10 cellular contexts compared by ENCODE assay signal in the genomic region with DNA sequence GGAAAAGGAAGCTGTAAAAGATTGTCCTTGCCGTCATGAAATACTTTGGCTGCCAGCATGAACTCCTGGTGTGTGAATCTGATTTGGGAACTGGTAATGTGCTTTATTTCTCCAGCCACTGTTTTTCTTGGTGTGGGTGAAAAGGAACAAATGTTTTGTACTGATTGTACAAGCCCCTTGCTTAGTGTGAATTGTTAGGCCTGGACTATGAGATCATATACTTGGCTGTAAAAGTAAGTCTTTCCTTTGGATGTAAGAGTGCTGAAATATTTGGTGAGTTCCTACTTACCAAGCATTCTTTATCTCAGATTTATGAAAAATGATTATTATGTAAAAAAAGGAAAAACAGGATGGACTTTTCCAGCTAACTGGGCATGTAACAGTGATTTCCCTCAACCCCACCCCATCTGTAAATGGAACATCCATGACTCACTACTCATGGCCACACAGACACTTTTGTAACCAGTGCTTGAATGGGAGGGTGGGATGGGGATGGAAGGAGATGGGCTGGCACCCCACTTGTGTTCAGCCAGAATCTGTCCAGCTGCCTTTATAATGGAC. TPM values are rescaled to one million over a fixed set of nuclear protein-coding genes. Genes with fewer than 3 reads are reported as not detected.
DNase-seq lines count a peak whose midpoint lies in the region; ATAC-seq and TF ChIP-seq lines count a peak whose summit lies in the region.
"Had no signal": no experiment of that assay in that cellular context is flagged by ENCODE, and none has a peak within 500 bp of the region (broad histone marks: within the 10 kb centered on the region; RNA-seq: fewer than 3 reads in every experiment).

No MANE protein-coding gene starts in this region.

- no peak overlapping the region for H3K27ac Mint-ChIP-seq in activated naive CD4-positive, alpha-beta T cell treated with anti-CD3 and anti-CD28 coated beads for 36 hours
- no peak overlapping the region for H3K27ac Mint-ChIP-seq in activated naive CD4-positive, alpha-beta T cell treated with anti-CD3 and anti-CD28 coated beads, Interleukin-2, amount 50 U/mL, for 72 hours

- H3K4me3 ChIP-seq in right lobe of liver (no peak overlapping the region), thoracic aorta (peak overlapping the region; percentile 36)

- H3K9me3 ChIP-seq in right lobe of liver (no peaks in the 10 kb centered on the region), thoracic aorta (no peaks in the 10 kb centered on the region)

- no peak overlapping the region for H3K4me3 Mint-ChIP-seq in activated naive CD4-positive, alpha-beta T cell treated with anti-CD3 and anti-CD28 coated beads for 36 hours

- peaks cover 51% of the 10 kb centered on the region for H3K4me1 Mint-ChIP-seq in activated naive CD4-positive, alpha-beta T cell treated with anti-CD3 and anti-CD28 coated beads for 36 hours (ENCODE audit: low read depth)

- DNase-seq in NCI-H226 (peak; percentile 10), dermis blood vessel endothelial cell (peak; percentile 83), right lobe of liver (no peak), thoracic aorta (ENCODE audit: low spot score) (no peak), NCI-H524 treated with DMSO at 0.1 percent for 48 hours (lab: John Stamatoyannopoulos, UW) (no peak)
- DNase-seq in activated naive CD4-positive, alpha-beta T cell treated with anti-CD3 and anti-CD28 coated beads for 36 hours = no peak
- no peak for DNase-seq in activated naive CD4-positive, alpha-beta T cell treated with anti-CD3 and anti-CD28 coated beads, Interleukin-2, amount 50 U/mL, for 72 hours (ENCODE audit: low spot score in 2 of 2)
- DNase-seq: effector CD4-positive, alpha-beta T cell had no signal

- no peak for TF ChIP-seq CTCF in right lobe of liver (IDR thresholded peaks at IDR 0.05)
- no peak for TF ChIP-seq CTCF in thoracic aorta (IDR thresholded peaks at IDR 0.05)

- H3K27ac ChIP-seq in right lobe of liver (no peak overlapping the region), thoracic aorta (peak overlapping the region; percentile 71 to 73)

- H3K36me3 ChIP-seq in right lobe of liver (no peaks in the 10 kb centered on the region), thoracic aorta (no peaks in the 10 kb centered on the region)

- H3K4me1 ChIP-seq in right lobe of liver (peaks cover 0 to 45% (median 7%) of the 10 kb centered on the region in 4 donors), thoracic aorta (ENCODE audit: control insufficient read depth in 1 of 2, low read depth in 2 of 2) (peaks cover 40 to 91% of the 10 kb centered on the region in 2 donors)
- H3K4me1 ChIP-seq: parathyroid adenoma had no signal

- no peaks in the 10 kb centered on the region for H3K36me3 Mint-ChIP-seq in activated naive CD4-positive, alpha-beta T cell treated with anti-CD3 and anti-CD28 coated beads for 36 hours (ENCODE audit: low read depth)
- H3K36me3 Mint-ChIP-seq in activated naive CD4-positive, alpha-beta T cell treated with anti-CD3 and anti-CD28 coated beads, Interleukin-2, amount 50 U/mL, for 72 hours = peaks cover 0 to 6% of the 10 kb centered on the region in 2 donors

- H3K27me3 ChIP-seq in right lobe of liver (no peaks in the 10 kb centered on the region), thoracic aorta (replicated peaks; ENCODE audit: insufficient read depth) (no peaks in the 10 kb centered on the region)

- H3K27me3 Mint-ChIP-seq in activated naive CD4-positive, alpha-beta T cell treated with anti-CD3 and anti-CD28 coated beads for 36 hours (ENCODE audit: low read depth) = no peaks in the 10 kb centered on the region

- ATAC-seq in right lobe of liver = peak; percentile 26 to 67 (median 49)
- peak; percentile 62 for ATAC-seq in thoracic aorta (ENCODE audit: insufficient number of reproducible peaks, low FRiP score, low read depth)
- ATAC-seq in GM21367 (IDR thresholded peaks at IDR 0.05; ENCODE audit: unreplicated experiment) = no peak
- no peak for ATAC-seq in activated naive CD4-positive, alpha-beta T cell treated with anti-CD3 and anti-CD28 coated beads, Interleukin-2, amount 50 U/mL, for 72 hours

- H3K9me3 Mint-ChIP-seq in activated naive CD4-positive, alpha-beta T cell treated with anti-CD3 and anti-CD28 coated beads for 36 hours = no peaks in the 10 kb centered on the region
- H3K9me3 Mint-ChIP-seq in activated naive CD4-positive, alpha-beta T cell treated with anti-CD3 and anti-CD28 coated beads, Interleukin-2, amount 50 U/mL, for 72 hours = no peaks in the 10 kb centered on the region

- WGBS in right lobe of liver (ENCODE audit: insufficient coverage, low coverage, low lambda C conversion rate, missing lambda C conversion rate) = 19% methylated on average over 1 of the region's 1 CpG

- intact Hi-C loops in right lobe of liver (cut with DNase I) = no loop called here
- intact Hi-C loops in activated naive CD4-positive, alpha-beta T cell treated with anti-CD3 and anti-CD28 coated beads for 36 hours (cut with micrococcal nuclease) = no loop called here

- no peak for TF ChIP-seq POLR2A in right lobe of liver (IDR thresholded peaks at IDR 0.05)

- CTCF ChIA-PET in activated naive CD4-positive, alpha-beta T cell treated with anti-CD3 and anti-CD28 coated beads for 36 hours (lab: Charles Lee) = interaction anchor here (0.8 to 1.0 kb wide), 3 partner anchors 52 to 76 kb away, joined by 3 to 5 read pairs (median 3); no protein-coding TSS in a partner anchor

RNA-seq across cellular contexts. Expression of a gene that starts 6.3 kb away (rescaled TPM):
- total RNA-seq in dermis blood vessel endothelial cell (59.6 and 62.3 TPM in 2 replicates), right lobe of liver (10 to 100 TPM; 34.2 to 67.4 (median 37.8) TPM), thoracic aorta (100 to 1,000 TPM in 1 of 2 donors, 10 to 100 TPM in 1; 47.9 to 121 TPM)
- total RNA-seq in activated naive CD4-positive, alpha-beta T cell treated with anti-CD3 and anti-CD28 coated beads for 36 hours = 10 to 100 TPM; 10.1 to 11.3 TPM
- 10 to 100 TPM; 15.5 to 26.4 TPM for total RNA-seq in activated naive CD4-positive, alpha-beta T cell treated with anti-CD3 and anti-CD28 coated beads, Interleukin-2, amount 50 U/mL, for 72 hours

RNA-seq across cellular contexts. Expression of a gene that starts 52.0 kb away (rescaled TPM):
- 26.4 and 35.1 TPM in 2 replicates for total RNA-seq in dermis blood vessel endothelial cell
- 10 to 100 TPM; 12.6 to 31.4 (median 18.5) TPM for total RNA-seq in right lobe of liver
- 10 to 100 TPM in 1 of 2 donors, 1 to 10 TPM in 1; 8.3 to 12.8 TPM for total RNA-seq in thoracic aorta
- 10 to 100 TPM; 55.4 to 55.6 TPM for total RNA-seq in activated naive CD4-positive, alpha-beta T cell treated with anti-CD3 and anti-CD28 coated beads for 36 hours
- total RNA-seq in activated naive CD4-positive, alpha-beta T cell treated with anti-CD3 and anti-CD28 coated beads, Interleukin-2, amount 50 U/mL, for 72 hours = 10 to 100 TPM; 60.8 to 68.4 TPM

Comparison
In these comparisons a context has a peak if more than half of its experiments do, and no peak if none do; other contexts are left out.
1. DNase-seq: peak in NCI-H226 (single experiment) and dermis blood vessel endothelial cell (single experiment); none in right lobe of liver (0 of 3), thoracic aorta (single experiment), NCI-H524 treated with DMSO at 0.1 percent for 48 hours (single experiment), activated naive CD4-positive, alpha-beta T cell treated with anti-CD3 and anti-CD28 coated beads for 36 hours (single experiment) and activated naive CD4-positive, alpha-beta T cell treated with anti-CD3 and anti-CD28 coated beads, Interleukin-2, amount 50 U/mL, for 72 hours (0 of 2).
2. ATAC-seq: peak in right lobe of liver (4 of 4) and thoracic aorta (single experiment); none in GM21367 (single experiment) and activated naive CD4-positive, alpha-beta T cell treated with anti-CD3 and anti-CD28 coated beads, Interleukin-2, amount 50 U/mL, for 72 hours (0 of 2).
3. H3K27ac ChIP-seq: peak in thoracic aorta (2 of 2); none in right lobe of liver (0 of 3).